ENCODE assay signal across 13 cellular contexts in the genomic region with DNA sequence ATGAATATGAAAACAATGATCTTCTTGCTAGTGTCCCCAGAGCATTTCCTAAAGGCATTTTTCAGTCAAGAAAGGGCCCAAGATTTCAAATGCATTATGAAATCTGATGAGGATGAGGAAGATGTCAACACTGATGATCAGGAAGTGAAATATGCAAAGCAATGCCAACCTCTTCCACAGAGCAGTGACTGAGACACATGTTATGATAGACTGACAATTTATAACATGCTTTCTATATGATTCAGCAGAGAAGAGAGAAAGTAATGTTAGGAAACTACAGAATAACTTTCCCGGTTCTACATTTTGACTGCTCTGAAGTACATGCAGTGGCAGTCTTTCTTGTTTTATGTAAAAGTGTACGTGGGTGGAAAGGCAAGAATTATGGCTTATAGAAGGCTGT.
DNase-seq lines count a peak whose midpoint lies in the region; ATAC-seq and TF ChIP-seq lines count a peak whose summit lies in the region.
"Had no signal": no experiment of that assay in that cellular context is flagged by ENCODE, and none has a peak within 500 bp of the region (broad histone marks: within the 10 kb centered on the region; RNA-seq: fewer than 3 reads in every experiment).

No MANE protein-coding gene starts in this region.

- 0 out of 2 replicates have a peak overlapping the region, but pooled peaks have one; percentile 5 for H2AFZ ChIP-seq in OCI-LY3 (ENCODE audit: low read depth, low read length)

- H3K4me1 Mint-ChIP-seq in activated T-cell treated with anti-CD3 and anti-CD28 coated beads, Interleukin-2, amount 50 U/mL, for 72 hours (ENCODE audit: low read depth), result peaks cover 5% of the 10 kb centered on the region
- H3K4me1 Mint-ChIP-seq in activated T-cell treated with anti-CD3 and anti-CD28 coated beads, Interleukin-2, amount 50 U/mL, for 24 hours (ENCODE audit: low read depth), result no peaks in the 10 kb centered on the region

- TF ChIP-seq CTCF in OCI-LY3 (IDR thresholded peaks at IDR 0.05; ENCODE audit: low read depth, low read length) (no peak), fibroblast of mammary gland (conservative IDR thresholded peaks at IDR 0.05; ENCODE audit: control insufficient read depth, insufficient read depth, low read depth, low read length) (no peak), lower lobe of right lung (IDR thresholded peaks at IDR 0.05) (no peak), vagina (IDR thresholded peaks at IDR 0.05) (no peak)

- peak overlapping the region; percentile 78 for H3K4me2 ChIP-seq in OCI-LY3 (ENCODE audit: low read length)

- intact Hi-C loops in lower lobe of right lung (cut with DNase I) (no loop called here), vagina (cut with DNase I) (no loop called here)

- H3K9me3 ChIP-seq in OCI-LY3 (ENCODE audit: insufficient read depth, low read length), result no peaks in the 10 kb centered on the region
- no peaks in the 10 kb centered on the region for H3K9me3 ChIP-seq in lower lobe of right lung
- H3K9me3 ChIP-seq in vagina, result no peaks in the 10 kb centered on the region

- H3K4me3 ChIP-seq in OCI-LY3 (ENCODE audit: low read length) (peak overlapping the region; percentile 36), fibroblast of mammary gland (ENCODE audit: control insufficient read depth, low read depth, low read length) (no peak overlapping the region), lower lobe of right lung (no peak overlapping the region), vagina (no peak overlapping the region)
- H3K4me3 ChIP-seq: K562 had no signal

- peaks cover 62% of the 10 kb centered on the region for H3K4me1 ChIP-seq in OCI-LY3 (ENCODE audit: low read length)
- H3K4me1 ChIP-seq in lower lobe of right lung, result no peaks in the 10 kb centered on the region
- H3K4me1 ChIP-seq in vagina, result no peaks in the 10 kb centered on the region

- no peaks in the 10 kb centered on the region for H3K36me3 Mint-ChIP-seq in activated T-cell treated with anti-CD3 and anti-CD28 coated beads, Interleukin-2, amount 50 U/mL, for 72 hours (ENCODE audit: insufficient read depth in 2 of 2)
- H3K36me3 Mint-ChIP-seq in activated T-cell treated with anti-CD3 and anti-CD28 coated beads, Interleukin-2, amount 50 U/mL, for 24 hours (ENCODE audit: low read depth), result no peaks in the 10 kb centered on the region

- peaks cover 0 to 3% of the 10 kb centered on the region in 2 donors for H3K9me3 Mint-ChIP-seq in activated T-cell treated with anti-CD3 and anti-CD28 coated beads, Interleukin-2, amount 50 U/mL, for 72 hours
- H3K9me3 Mint-ChIP-seq in activated T-cell treated with anti-CD3 and anti-CD28 coated beads, Interleukin-2, amount 50 U/mL, for 24 hours, result peaks cover 6% of the 10 kb centered on the region
- H3K9me3 Mint-ChIP-seq: T-helper 1 cell treated with Interleukin-12 subunit alpha and Interleukin-12 subunit beta and Interleukin-4 antibody, amounts not matched to agents 30 μg/mL and 1 μg/mL, for 36 hours had no signal

- no peak overlapping the region for H3K27ac Mint-ChIP-seq in activated T-cell treated with anti-CD3 and anti-CD28 coated beads, Interleukin-2, amount 50 U/mL, for 72 hours
- no peak overlapping the region for H3K27ac Mint-ChIP-seq in activated T-cell treated with anti-CD3 and anti-CD28 coated beads, Interleukin-2, amount 50 U/mL, for 24 hours
- H3K27ac Mint-ChIP-seq: T-helper 1 cell treated with Interleukin-12 subunit alpha and Interleukin-12 subunit beta and Interleukin-4 antibody, amounts not matched to agents 30 μg/mL and 1 μg/mL, for 36 hours had no signal

- H3K36me3 ChIP-seq in OCI-LY3 (replicated peaks; ENCODE audit: low read depth, low read length) (peaks cover 26% of the 10 kb centered on the region), lower lobe of right lung (no peaks in the 10 kb centered on the region), vagina (no peaks in the 10 kb centered on the region)

- no peaks in the 10 kb centered on the region for H3K27me3 ChIP-seq in OCI-LY3 (ENCODE audit: low read depth, low read length)
- H3K27me3 ChIP-seq in lower lobe of right lung (ENCODE audit: low read depth), result no peaks in the 10 kb centered on the region
- H3K27me3 ChIP-seq in vagina, result no peaks in the 10 kb centered on the region

- TF ChIP-seq POLR2A in vagina (IDR thresholded peaks at IDR 0.05), result no peak

- no peak overlapping the region for H3K4me3 Mint-ChIP-seq in activated T-cell treated with anti-CD3 and anti-CD28 coated beads, Interleukin-2, amount 50 U/mL, for 72 hours
- H3K4me3 Mint-ChIP-seq in activated T-cell treated with anti-CD3 and anti-CD28 coated beads, Interleukin-2, amount 50 U/mL, for 24 hours, result no peak overlapping the region
- H3K4me3 Mint-ChIP-seq: T-helper 1 cell treated with Interleukin-12 subunit alpha and Interleukin-12 subunit beta and Interleukin-4 antibody, amounts not matched to agents 30 μg/mL and 1 μg/mL, for 36 hours had no signal

- peak overlapping the region; percentile 95 for H3K27ac ChIP-seq in OCI-LY3 (ENCODE audit: low read length)
- H3K27ac ChIP-seq in lower lobe of right lung, result no peak overlapping the region
- H3K27ac ChIP-seq in vagina, result no peak overlapping the region

- no peak for DNase-seq in activated T-cell treated with anti-CD3 and anti-CD28 coated beads, Interleukin-2, amount 50 U/mL, for 72 hours
- no peak for DNase-seq in activated T-cell treated with anti-CD3 and anti-CD28 coated beads, Interleukin-2, amount 50 U/mL, for 24 hours
- DNase-seq in fibroblast of mammary gland (ENCODE audit: low read depth) (peak; percentile 94), lower lobe of right lung (no peak), vagina (ENCODE audit: extremely low spot score in 2 of 2) (no peak), NCI-H69 (lab: John Stamatoyannopoulos, UW) (no peak)
- no peak for DNase-seq in stimulated activated CD4-positive, alpha-beta T cell treated with anti-CD3 and anti-CD28 coated beads, Interleukin-2, amount 100 ng/mL, for 48 hours
- DNase-seq: DMS153, NCI-H2107 had no signal

- peak overlapping the region; percentile 44 for H3K9ac ChIP-seq in OCI-LY3 (ENCODE audit: low read length)

- H3K27me3 Mint-ChIP-seq in activated T-cell treated with anti-CD3 and anti-CD28 coated beads, Interleukin-2, amount 50 U/mL, for 72 hours (ENCODE audit: low read depth), result no peaks in the 10 kb centered on the region
- no peaks in the 10 kb centered on the region for H3K27me3 Mint-ChIP-seq in activated T-cell treated with anti-CD3 and anti-CD28 coated beads, Interleukin-2, amount 50 U/mL, for 24 hours

- no peaks in the 10 kb centered on the region for H3K79me2 ChIP-seq in OCI-LY3 (ENCODE audit: low read length)

- ATAC-seq in activated T-cell treated with anti-CD3 and anti-CD28 coated beads, Interleukin-2, amount 50 U/mL, for 72 hours (replicated peaks in 1 of 2), result peak; percentile 39 to 44
- ATAC-seq in lower lobe of right lung, result no peak
- ATAC-seq: K562, sciatic nerve had no signal

- no peaks in the 10 kb centered on the region for H4K20me1 ChIP-seq in OCI-LY3 (ENCODE audit: insufficient read depth, low read length)

Comparison
In these comparisons a context has a peak if more than half of its experiments do, and no peak if none do; other contexts are left out.
1. ATAC-seq: peak in activated T-cell treated with anti-CD3 and anti-CD28 coated beads, Interleukin-2, amount 50 U/mL, for 72 hours (2 of 2); none in lower lobe of right lung (0 of 2).